In the genomic region with DNA sequence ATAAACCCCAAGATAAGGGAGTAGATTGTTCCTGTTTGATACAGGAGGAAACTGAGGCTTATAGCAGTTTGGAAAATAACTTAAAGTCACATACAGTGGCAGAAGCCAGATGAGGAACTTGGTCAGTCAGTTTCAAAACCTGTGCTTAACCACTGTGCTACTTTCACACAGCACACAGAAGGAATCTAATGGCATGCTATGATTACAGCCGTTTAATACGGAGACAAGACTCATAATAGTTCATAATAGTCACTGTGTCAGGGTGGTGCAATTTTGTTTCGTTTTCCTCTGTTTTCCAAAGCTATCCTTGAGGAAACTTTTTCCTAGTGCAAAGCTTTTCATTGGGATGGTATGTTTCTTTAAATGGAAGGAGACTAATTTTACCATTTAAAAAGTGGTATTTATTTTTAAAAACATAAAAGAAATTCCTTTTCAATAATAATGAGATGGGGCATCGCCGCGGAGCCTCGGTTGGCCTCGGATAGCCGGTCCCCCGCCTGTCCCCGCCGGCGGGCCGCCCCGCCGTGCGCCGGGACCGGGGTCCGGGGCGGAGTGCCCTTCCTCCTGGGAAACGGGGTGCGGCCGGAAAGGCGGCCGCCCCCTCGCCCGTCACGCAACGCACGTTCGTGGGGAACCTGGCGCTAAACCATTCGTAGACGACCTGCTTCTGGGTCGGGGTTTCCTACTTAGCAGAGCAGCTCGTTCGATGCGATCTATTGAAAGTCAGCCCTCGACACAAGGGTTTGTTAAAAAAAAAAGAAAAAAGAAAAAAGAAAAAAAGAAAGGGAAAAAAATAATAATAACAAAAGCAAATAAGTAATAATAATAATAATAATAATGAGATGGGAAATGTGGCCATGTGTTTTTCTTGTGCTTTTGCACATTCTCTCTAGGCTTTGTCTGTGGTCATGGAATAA, we compare ENCODE assay signal across 8 cellular contexts.
DNase-seq lines count a peak whose midpoint lies in the region; ATAC-seq and TF ChIP-seq lines count a peak whose summit lies in the region.

No MANE protein-coding gene starts in this region.

- peak overlapping the region; percentile 52 to 85 (median 78) for H3K4me3 Mint-ChIP-seq in CD4-positive, alpha-beta memory T cell
- peak overlapping the region; percentile 44 for H3K4me3 Mint-ChIP-seq in memory B cell

- CTCF ChIA-PET in CD4-positive, alpha-beta memory T cell (lab: Charles Lee; ENCODE audit: partially characterized antibody), result interaction anchor here (1.3 kb wide), 1 partner anchor 38 kb away, joined by 3 read pairs; no protein-coding TSS in a partner anchor

- in situ Hi-C loops in brain microvascular endothelial cell (cut with HindIII; ENCODE audit: low pct_ligation_motif_present, low sequenced_read_pairs), result no loop called here

- peaks cover 5 to 27% (median 21%) of the 10 kb centered on the region in 4 donors for H3K4me1 Mint-ChIP-seq in CD4-positive, alpha-beta memory T cell
- H3K4me1 Mint-ChIP-seq in memory B cell, result peaks cover 5% of the 10 kb centered on the region

- peaks cover 6 to 19% of the 10 kb centered on the region in 2 donors for H3K27me3 Mint-ChIP-seq in CD4-positive, alpha-beta memory T cell
- H3K27me3 Mint-ChIP-seq in memory B cell, result peaks cover 19% of the 10 kb centered on the region

- H3K9me3 ChIP-seq in CD4-positive, alpha-beta memory T cell (ENCODE audit: control insufficient read depth in 1 of 2, low read length in 2 of 2), result no peaks in the 10 kb centered on the region

- TF ChIP-seq CTCF in GM20000 (IDR thresholded peaks at IDR 0.05; ENCODE audit: extremely low read depth, missing control alignments), result no peak
- TF ChIP-seq CTCF in brain microvascular endothelial cell (IDR thresholded peaks at IDR 0.05; ENCODE audit: low read depth, low read length, missing control alignments), result no peak

- ATAC-seq in HG03571 (IDR thresholded peaks at IDR 0.05; ENCODE audit: unreplicated experiment) (peak; percentile 78), memory B cell (ENCODE audit: low read depth) (peak; percentile 63)

- no peak overlapping the region for H3K27ac Mint-ChIP-seq in CD4-positive, alpha-beta memory T cell
- no peak overlapping the region for H3K27ac Mint-ChIP-seq in memory B cell

- no peaks in the 10 kb centered on the region for H3K27me3 ChIP-seq in CD4-positive, alpha-beta memory T cell (ENCODE audit: insufficient read depth, low read length)
- H3K27me3 ChIP-seq in brain microvascular endothelial cell (replicated peaks), result no peaks in the 10 kb centered on the region

- intact Hi-C loops in CD4-positive, alpha-beta memory T cell (cut with micrococcal nuclease), result no loop called here

- POLR2A ChIA-PET in CD4-positive, alpha-beta memory T cell (lab: Charles Lee; ENCODE audit: partially characterized antibody), result no interaction called here

- no peak overlapping the region for H3K4me3 ChIP-seq in CD4-positive, alpha-beta memory T cell (ENCODE audit: low read length in 2 of 2)
- peak overlapping the region; percentile 48 for H3K4me3 ChIP-seq in brain microvascular endothelial cell (ENCODE audit: low read depth, low read length)

- peaks cover 0 to 18% (median 12%) of the 10 kb centered on the region in 8 donors for H3K9me3 Mint-ChIP-seq in CD4-positive, alpha-beta memory T cell
- peaks cover 8% of the 10 kb centered on the region for H3K9me3 Mint-ChIP-seq in memory B cell

- no peaks in the 10 kb centered on the region for H3K36me3 ChIP-seq in CD4-positive, alpha-beta memory T cell (ENCODE audit: insufficient read depth, low read length)
- H3K36me3 ChIP-seq in brain microvascular endothelial cell (replicated peaks), result no peaks in the 10 kb centered on the region

- peaks cover 0 to 4% of the 10 kb centered on the region in 2 donors for H3K36me3 Mint-ChIP-seq in CD4-positive, alpha-beta memory T cell
- H3K36me3 Mint-ChIP-seq in memory B cell, result peaks cover 2% of the 10 kb centered on the region

- no peak for DNase-seq in CD4-positive, alpha-beta memory T cell
- DNase-seq in GM20000 (ENCODE audit: low spot score) (peak; percentile 60), brain microvascular endothelial cell (no peak), memory B cell (ENCODE audit: low spot score in 2 of 2) (no peak), NCI-H446 treated with DMSO at 0.1 percent for 48 hours (lab: John Stamatoyannopoulos, UW) (no peak), islet precursor cell (no peak)
- DNase-seq in stimulated activated CD8-positive, alpha-beta memory T cell treated with anti-CD3 and anti-CD28 coated beads, Interleukin-4, amount 100 ng/mL, for 48 hours, result no peak

- no peaks in the 10 kb centered on the region for H3K4me1 ChIP-seq in CD4-positive, alpha-beta memory T cell (ENCODE audit: insufficient read depth, low read length)

- no peak overlapping the region for H3K27ac ChIP-seq in CD4-positive, alpha-beta memory T cell (ENCODE audit: low read depth, low read length)
- no peak overlapping the region for H3K27ac ChIP-seq in brain microvascular endothelial cell
